In genomic region chr4:83356899-83357661, GRCh38 we compare ENCODE assay signal across 8 cellular contexts. TPM values are rescaled to one million over a fixed set of nuclear protein-coding genes. Genes with fewer than 3 reads are reported as not detected.
DNase-seq lines count a peak whose midpoint lies in the region; ATAC-seq and TF ChIP-seq lines count a peak whose summit lies in the region.

No MANE protein-coding gene starts in this region.

- H3K4me3 ChIP-seq in breast epithelium: no peak overlapping the region
- H3K4me3 ChIP-seq in body of pancreas: no peak overlapping the region
- no peak overlapping the region for H3K4me3 ChIP-seq in osteoblast (ENCODE audit: insufficient read depth, low read length)
- no peak overlapping the region for H3K4me3 ChIP-seq in OCI-LY7 (ENCODE audit: low read depth, low read length, poor library complexity, severe bottlenecking)
- H3K4me3 ChIP-seq in esophagus muscularis mucosa: no peak overlapping the region

- peaks cover 6% of the 10 kb centered on the region for H3K9me3 Mint-ChIP-seq in MCF 10A (ENCODE audit: unreplicated experiment)

- no peak for TF ChIP-seq EP300 in esophagus muscularis mucosa (IDR thresholded peaks at IDR 0.05)

- H3K9me3 ChIP-seq in breast epithelium: peaks cover 0 to 12% of the 10 kb centered on the region in 2 donors
- H3K9me3 ChIP-seq in body of pancreas: no peaks in the 10 kb centered on the region
- no peaks in the 10 kb centered on the region for H3K9me3 ChIP-seq in osteoblast (ENCODE audit: low read depth, low read length)
- peaks cover 10% of the 10 kb centered on the region for H3K9me3 ChIP-seq in OCI-LY7 (ENCODE audit: low read length)
- H3K9me3 ChIP-seq in T-helper 17 cell (ENCODE audit: control insufficient read depth, low read length, poor library complexity, severe bottlenecking): no peaks in the 10 kb centered on the region
- H3K9me3 ChIP-seq in esophagus muscularis mucosa: peaks cover 0 to 11% (median 0%) of the 10 kb centered on the region in 4 donors

- DNase-seq in MCF 10A (ENCODE audit: unreplicated experiment) (peak; percentile 90), breast epithelium (ENCODE audit: low spot score in 2 of 2) (no peak), HS-27A (ENCODE audit: low read depth) (peak; percentile 93), body of pancreas (no peak), osteoblast (ENCODE audit: insufficient read length, low spot score, missing footprints) (peak; percentile 63), OCI-LY7 (ENCODE audit: low spot score) (no peak), T-helper 17 cell (no peak), esophagus muscularis mucosa (ENCODE audit: extremely low spot score) (no peak)

- no peaks in the 10 kb centered on the region for H3K9me2 ChIP-seq in OCI-LY7 (ENCODE audit: insufficient read depth, low read length)

- TF ChIP-seq POLR2A in breast epithelium (IDR thresholded peaks at IDR 0.05) (no peak), body of pancreas (IDR thresholded peaks at IDR 0.05) (no peak), esophagus muscularis mucosa (IDR thresholded peaks at IDR 0.05; ENCODE audit: low read depth) (no peak)

- H3K27ac Mint-ChIP-seq in MCF 10A (ENCODE audit: low read depth, unreplicated experiment) (peak overlapping the region; percentile 96), T-helper 17 cell (no peak overlapping the region)

- no peaks in the 10 kb centered on the region for H3K4me1 Mint-ChIP-seq in MCF 10A (ENCODE audit: insufficient read depth, unreplicated experiment)
- H3K4me1 Mint-ChIP-seq in T-helper 17 cell: no peaks in the 10 kb centered on the region

- TF ChIP-seq CTCF in MCF 10A (IDR thresholded peaks at IDR 0.05; ENCODE audit: unreplicated experiment) (no peak), breast epithelium (IDR thresholded peaks at IDR 0.05) (no peak), body of pancreas (IDR thresholded peaks at IDR 0.05) (no peak), osteoblast (IDR thresholded peaks at IDR 0.05; ENCODE audit: extremely low read depth, low read depth, low read length) (no peak), OCI-LY7 (conservative IDR thresholded peaks at IDR 0.05; ENCODE audit: low read length) (no peak), esophagus muscularis mucosa (IDR thresholded peaks at IDR 0.05) (no peak)

- no peak overlapping the region for H3K27ac ChIP-seq in breast epithelium
- peak overlapping the region in 2 of 4 donors; percentile 41 to 62 for H3K27ac ChIP-seq in body of pancreas
- peak overlapping the region; percentile 85 for H3K27ac ChIP-seq in osteoblast (ENCODE audit: low read depth, low read length)
- no peak overlapping the region for H3K27ac ChIP-seq in OCI-LY7 (ENCODE audit: low read depth, low read length, poor library complexity, severe bottlenecking)
- H3K27ac ChIP-seq in esophagus muscularis mucosa (replicated peaks in 1 of 4): no peak overlapping the region

- 40 to 47% methylated on average over 4 of the region's 4 CpGs for WGBS in body of pancreas, 2 donors
- WGBS in esophagus muscularis mucosa: 65% methylated on average over 4 of the region's 4 CpGs

- no peaks in the 10 kb centered on the region for H3K27me3 Mint-ChIP-seq in MCF 10A (ENCODE audit: insufficient read depth, unreplicated experiment)
- no peaks in the 10 kb centered on the region for H3K27me3 Mint-ChIP-seq in T-helper 17 cell

- intact Hi-C loops in MCF 10A (cut with micrococcal nuclease) (loop anchor here (1.0 kb wide), 1 partner anchor 22 kb away; no protein-coding TSS in a partner anchor), breast epithelium (cut with DNase I; ENCODE audit: low total_unique reads) (no loop called here), body of pancreas (cut with DNase I) (no loop called here), OCI-LY7 (cut with micrococcal nuclease; ENCODE audit: unreplicated experiment) (no loop called here), esophagus muscularis mucosa (cut with DNase I) (no loop called here)

- BruUV-seq in MCF 10A (replicated peaks; lab: Mats Ljungman, UMichigan): no TSS peak
- no TSS peak for BruUV-seq in OCI-LY7 (replicated peaks; lab: Mats Ljungman, UMichigan)

- H4K20me1 ChIP-seq in osteoblast (ENCODE audit: insufficient read depth, low read length) (no peaks in the 10 kb centered on the region), OCI-LY7 (ENCODE audit: insufficient read depth, low read length) (no peaks in the 10 kb centered on the region)

- no peaks in the 10 kb centered on the region for H3K36me3 ChIP-seq in breast epithelium
- H3K36me3 ChIP-seq in body of pancreas (replicated peaks in 1 of 2; ENCODE audit: insufficient read depth in 1 of 2, low read depth in 2 of 2): no peaks in the 10 kb centered on the region
- H3K36me3 ChIP-seq in osteoblast (ENCODE audit: insufficient read depth, low read length): no peaks in the 10 kb centered on the region
- no peaks in the 10 kb centered on the region for H3K36me3 ChIP-seq in OCI-LY7 (ENCODE audit: insufficient read depth, low read length)
- no peaks in the 10 kb centered on the region for H3K36me3 ChIP-seq in esophagus muscularis mucosa

- H3K36me3 Mint-ChIP-seq in MCF 10A (ENCODE audit: insufficient read depth, unreplicated experiment) (no peaks in the 10 kb centered on the region), T-helper 17 cell (ENCODE audit: low read depth) (no peaks in the 10 kb centered on the region)

- H3K4me2 ChIP-seq in osteoblast (ENCODE audit: insufficient read depth, low read length) (peak overlapping the region; percentile 16), OCI-LY7 (ENCODE audit: low read length) (no peak overlapping the region)

- H3K4me1 ChIP-seq in breast epithelium (no peaks in the 10 kb centered on the region), body of pancreas (peaks cover 15% of the 10 kb centered on the region), osteoblast (ENCODE audit: insufficient read depth, low read length) (peaks cover 22% of the 10 kb centered on the region), OCI-LY7 (ENCODE audit: insufficient read depth, low read length, poor library complexity, severe bottlenecking) (peaks cover 7% of the 10 kb centered on the region), esophagus muscularis mucosa (peaks cover 0 to 7% (median 3%) of the 10 kb centered on the region in 4 donors)

- POLR2A ChIA-PET in MCF 10A (lab: Yijun Ruan, JAX): interaction anchor here (0.5 to 6.7 kb wide), 14 partner anchors 9 to 458 kb away, joined by 3 to 48 read pairs (median 4); partner anchors contain the start of genes COPS4, COQ2, HELQ and HPSE
- POLR2A ChIA-PET in OCI-LY7 (lab: Charles Lee): interaction anchor here (0.7 to 1.0 kb wide), 3 partner anchors 13 to 789 kb away, joined by 3 to 4 read pairs (median 3); no protein-coding TSS in a partner anchor

- ATAC-seq in body of pancreas (peak; percentile 86), T-helper 17 cell (no peak)

- H2AFZ ChIP-seq in osteoblast (ENCODE audit: low read length) (no peak overlapping the region), OCI-LY7 (ENCODE audit: low read length) (no peak overlapping the region)

- H3K4me3 Mint-ChIP-seq in MCF 10A (ENCODE audit: unreplicated experiment) (peak overlapping the region; percentile 35), T-helper 17 cell (no peak overlapping the region)

- CTCF ChIA-PET in MCF 10A (lab: Yijun Ruan, JAX) (interaction anchor here (0.6 to 1.2 kb wide), 2 partner anchors 21 to 76 kb away, joined by 3 to 5 read pairs; no protein-coding TSS in a partner anchor), OCI-LY7 (lab: Charles Lee; ENCODE audit: unreplicated experiment) (no interaction called here)

- no peaks in the 10 kb centered on the region for H3K79me2 ChIP-seq in osteoblast (ENCODE audit: insufficient read depth, low read length)
- H3K79me2 ChIP-seq in OCI-LY7 (ENCODE audit: insufficient read depth, low read depth, low read length): no peaks in the 10 kb centered on the region

- H3K27me3 ChIP-seq in breast epithelium: no peaks in the 10 kb centered on the region
- no peaks in the 10 kb centered on the region for H3K27me3 ChIP-seq in body of pancreas
- no peaks in the 10 kb centered on the region for H3K27me3 ChIP-seq in osteoblast (ENCODE audit: insufficient read depth, low read length)
- no peaks in the 10 kb centered on the region for H3K27me3 ChIP-seq in esophagus muscularis mucosa

RNA-seq across cellular contexts. Expression of gene HPSE, which starts 22.4 kb away (rescaled TPM):
- total RNA-seq in MCF 10A (2022) (5.5 and 6.0 TPM in 2 replicates), breast epithelium (1 to 10 TPM; 1.3 to 3.8 (median 1.6) TPM), body of pancreas (under 1 TPM; 0.52 to 0.99 TPM), osteoblast (0.29 and 0.36 TPM in 2 replicates), OCI-LY7 (2022) (2.4 and 3.0 TPM in 2 replicates), T-helper 17 cell (1 to 10 TPM; 7.1 to 8.6 TPM), esophagus muscularis mucosa (1 to 10 TPM in 1 of 4 donors, under 1 TPM in 3; 0.42 to 1.5 (median 0.88) TPM)
- total RNA-seq in OCI-LY7 (2014; rRNA removed; shearing (Covaris generic)): 1.8 and 3.1 TPM in 2 replicates

Comparison
In these comparisons a context has a peak if more than half of its experiments do, and no peak if none do; other contexts are left out.
1. DNase-seq: peak in MCF 10A (single experiment), HS-27A (single experiment) and osteoblast (single experiment); none in breast epithelium (0 of 2), body of pancreas (0 of 4), OCI-LY7 (single experiment), T-helper 17 cell (0 of 3) and esophagus muscularis mucosa (single experiment).